11 cellular contexts compared by ENCODE assay signal in genomic region chr7:47627580-47628283, GRCh38. TPM values are rescaled to one million over a fixed set of nuclear protein-coding genes. Genes with fewer than 3 reads are reported as not detected.
DNase-seq lines count a peak whose midpoint lies in the region; ATAC-seq and TF ChIP-seq lines count a peak whose summit lies in the region.
"Had no signal": no experiment of that assay in that cellular context is flagged by ENCODE, and none has a peak within 500 bp of the region (broad histone marks: within the 10 kb centered on the region; RNA-seq: fewer than 3 reads in every experiment).

No MANE protein-coding gene starts in this region.

- no peak for TF ChIP-seq CTCF in fibroblast of the aortic adventitia (IDR thresholded peaks at IDR 0.05; ENCODE audit: insufficient read depth, low read length)

- POLR2A ChIA-PET in activated CD4-positive, alpha-beta T cell treated with anti-CD3 and anti-CD28 coated beads for 36 hours (lab: Charles Lee) = no interaction called here

- H3K36me3 Mint-ChIP-seq in activated CD4-positive, alpha-beta T cell treated with anti-CD3 and anti-CD28 coated beads for 36 hours (ENCODE audit: low read depth) = no peaks in the 10 kb centered on the region

- H3K4me3 Mint-ChIP-seq in activated CD4-positive, alpha-beta T cell treated with anti-CD3 and anti-CD28 coated beads for 36 hours = no peak overlapping the region

- no peaks in the 10 kb centered on the region for H3K9me3 Mint-ChIP-seq in activated CD4-positive, alpha-beta T cell treated with anti-CD3 and anti-CD28 coated beads for 36 hours (ENCODE audit: low read depth)

- peak; percentile 50 for DNase-seq in fibroblast of the aortic adventitia (ENCODE audit: low read depth)
- DNase-seq in GOT3 (lab: John Stamatoyannopoulos, UW) = no peak
- DNase-seq in KG1 (lab: John Stamatoyannopoulos, UW) = no peak
- DNase-seq in posterior cingulate gyrus = no peak
- no peak for DNase-seq in activated CD4-positive, alpha-beta T cell treated with anti-CD3 and anti-CD28 coated beads for 36 hours
- DNase-seq: activated CD4-positive, alpha-beta T cell treated with anti-CD3 and anti-CD28 coated beads for 4 hours; SHP77; sigmoid colon had no signal

- peak; percentile 68 for ATAC-seq in GM18867 (IDR thresholded peaks at IDR 0.05; ENCODE audit: unreplicated experiment)
- ATAC-seq in GM21529 (IDR thresholded peaks at IDR 0.05; ENCODE audit: unreplicated experiment) = peak; percentile 81
- peak; percentile 69 for ATAC-seq in HG03139 (IDR thresholded peaks at IDR 0.05; ENCODE audit: unreplicated experiment)
- ATAC-seq in activated CD4-positive, alpha-beta T cell treated with anti-CD3 and anti-CD28 coated beads for 36 hours = no peak

- H3K27ac Mint-ChIP-seq in activated CD4-positive, alpha-beta T cell treated with anti-CD3 and anti-CD28 coated beads for 36 hours = no peak overlapping the region

- intact Hi-C loops in posterior cingulate gyrus (cut with DNase I) = no loop called here
- intact Hi-C loops in activated CD4-positive, alpha-beta T cell treated with anti-CD3 and anti-CD28 coated beads for 36 hours (cut with DNase I, micrococcal nuclease) = no loop called here

- H3K4me3 ChIP-seq in fibroblast of the aortic adventitia (ENCODE audit: low read depth, low read length) = no peak overlapping the region
- H3K4me3 ChIP-seq: sigmoid colon had no signal

- no peaks in the 10 kb centered on the region for H3K27me3 Mint-ChIP-seq in activated CD4-positive, alpha-beta T cell treated with anti-CD3 and anti-CD28 coated beads for 36 hours

- H3K4me1 Mint-ChIP-seq in activated CD4-positive, alpha-beta T cell treated with anti-CD3 and anti-CD28 coated beads for 36 hours = no peaks in the 10 kb centered on the region

- CTCF ChIA-PET in activated CD4-positive, alpha-beta T cell treated with anti-CD3 and anti-CD28 coated beads for 36 hours (lab: Charles Lee) = no interaction called here

RNA-seq across cellular contexts. Expression of gene TNS3, which starts 45.8 kb away (rescaled TPM):
- total RNA-seq in fibroblast of the aortic adventitia (ENCODE audit: low replicate concordance) = 7.1 and 28.3 TPM in 2 replicates
- total RNA-seq in activated CD4-positive, alpha-beta T cell treated with anti-CD3 and anti-CD28 coated beads for 36 hours = under 1 TPM; 0.11 TPM
